In genomic region chr5:133511653-133512235, GRCh38 we compare ENCODE assay signal across 22 cellular contexts.
"Had no signal": no experiment of that assay in that cellular context is flagged by ENCODE, and none has a peak within 500 bp of the region (broad histone marks: within the 10 kb centered on the region; RNA-seq: fewer than 3 reads in every experiment).

No MANE protein-coding gene starts in this region.

- H3K36me3 Mint-ChIP-seq: IgD-negative memory B cell had no signal

- H3K27ac ChIP-seq: HL-60, KMS-11, RWPE1, SJCRH30 had no signal

- H3K9ac ChIP-seq: KMS-11 had no signal

- DNase-seq: Kasumi-1, MM.1S, NCI-H1092 treated with DMSO at 0.1 percent for 48 hours, NCI-H1436, NCI-H187, NCI-H2029 treated with DMSO at 0.1 percent for 48 hours, NCI-H2227 treated with DMSO at 0.1 percent for 48 hours, NCI-H446, NCI-H510A, NCI-H524 treated with DMSO at 0.1 percent for 48 hours, NCI-H69, NCI-H774, PC-3, SHP77 treated with DMSO at 0.1 percent for 48 hours, SJCRH30 had no signal

- H3K4me3 ChIP-seq: K562, SJCRH30 had no signal

- H3K9me3 Mint-ChIP-seq: IgD-negative memory B cell had no signal

- H3K36me3 ChIP-seq: SJCRH30 had no signal

- H3K9me3 ChIP-seq: SJCRH30 had no signal

- H3K4me3 Mint-ChIP-seq: IgD-negative memory B cell had no signal

- H3K4me1 Mint-ChIP-seq: IgD-negative memory B cell had no signal

- H3K27ac Mint-ChIP-seq: IgD-negative memory B cell had no signal

- H3K27me3 ChIP-seq: SJCRH30 had no signal

- ATAC-seq: Panc1, PC-3, SK-N-SH treated with all-trans-retinoic acid at 6 μM for 48 hours had no signal
